ENCODE assay signal across 8 cellular contexts in genomic region chr4:145619639-145619996, GRCh38. TPM values are rescaled to one million over a fixed set of nuclear protein-coding genes. Genes with fewer than 3 reads are reported as not detected.
DNase-seq lines count a peak whose midpoint lies in the region; ATAC-seq and TF ChIP-seq lines count a peak whose summit lies in the region.

No MANE protein-coding gene starts in this region.

- in situ Hi-C loops in SK-MEL-5 (cut with HindIII; ENCODE audit: low pct_unique_long_range_greater_than_20kb, low sequenced_read_pairs), result no loop called here

- ATAC-seq in GM19025 (IDR thresholded peaks at IDR 0.05; ENCODE audit: low read depth, unreplicated experiment), result peak; percentile 36
- ATAC-seq in HG03196 (IDR thresholded peaks at IDR 0.05; ENCODE audit: unreplicated experiment), result peak; percentile 47

- H3K4me3 ChIP-seq in kidney epithelial cell (ENCODE audit: low read depth, low read length), result peak overlapping the region; percentile 66

- H3K36me3 ChIP-seq in kidney epithelial cell (ENCODE audit: control insufficient read depth, insufficient read depth, low read length), result no peaks in the 10 kb centered on the region

- DNase-seq in AG20443 (ENCODE audit: low spot score) (peak; percentile 38), SK-MEL-5 (ENCODE audit: low read depth, low spot score) (peak; percentile 47), brain pericyte (ENCODE audit: low read depth, low spot score) (peak; percentile 24), kidney epithelial cell (ENCODE audit: low read depth) (peak; percentile 69), NCI-H1417 (lab: John Stamatoyannopoulos, UW) (no peak)
- peak; percentile 26 to 39 for DNase-seq in stimulated activated CD4-positive, alpha-beta T cell treated with anti-CD3 and anti-CD28 coated beads, Interleukin-1b, Interleukin-23, amount 100 ng/mL, for 4 hours (ENCODE audit: low read depth in 2 of 2)

- no peak for TF ChIP-seq CTCF in kidney epithelial cell (IDR thresholded peaks at IDR 0.05; ENCODE audit: insufficient read depth, low read length, poor library complexity, severe bottlenecking)

- H3K27me3 ChIP-seq in kidney epithelial cell (ENCODE audit: control insufficient read depth, insufficient read depth, low read length), result no peaks in the 10 kb centered on the region

RNA-seq across cellular contexts. Expression of gene MMAA, which starts 0.4 kb away (rescaled TPM):
- 4.2 and 5.0 TPM in 2 replicates for total RNA-seq in SK-MEL-5 (2014; rRNA removed; shearing (Covaris generic))
- polyA plus RNA-seq in SK-MEL-5 (2015; cell fraction: cytosol; rRNA removed), result 2.5 and 3.7 TPM in 2 replicates
- 2.3 and 3.8 TPM in 2 replicates for polyA plus RNA-seq in SK-MEL-5 (2015; cell fraction: nucleus; rRNA removed)
- 7.1 and 10.5 TPM in 2 replicates for total RNA-seq in kidney epithelial cell

Comparison
In these comparisons a context has a peak if more than half of its experiments do, and no peak if none do; other contexts are left out.
1. DNase-seq: peak in AG20443 (single experiment), SK-MEL-5 (single experiment), brain pericyte (single experiment), kidney epithelial cell (single experiment) and stimulated activated CD4-positive, alpha-beta T cell treated with anti-CD3 and anti-CD28 coated beads, Interleukin-1b, Interleukin-23, amount 100 ng/mL, for 4 hours (2 of 2); none in NCI-H1417 (0 of 3).